8 cellular contexts compared by ENCODE assay signal in genomic region chr21:45145846-45146245, GRCh38.
DNase-seq lines count a peak whose midpoint lies in the region; ATAC-seq and TF ChIP-seq lines count a peak whose summit lies in the region.
"Not testable (repeated sequence)": the region's sequence is repeated elsewhere in the genome, so short reads cannot be mapped to it uniquely, and the experiment has no call there.

No MANE protein-coding gene starts in this region.

- not testable (repeated sequence) for H3K27me3 Mint-ChIP-seq in activated CD8-positive, alpha-beta memory T cell treated with anti-CD3 and anti-CD28 coated beads, Interleukin-2, amount 10 ng/mL, durations not matched to agents 7 days and 5 days; osteocyte (ENCODE audit: unreplicated experiment)

- intact Hi-C loops in cardiac septum (cut with DNase I); tibial artery (cut with DNase I; ENCODE audit: low total_unique reads): not testable (repeated sequence)

- H3K9me3 Mint-ChIP-seq in activated CD8-positive, alpha-beta memory T cell treated with anti-CD3 and anti-CD28 coated beads, Interleukin-2, amount 10 ng/mL, durations not matched to agents 7 days and 5 days (ENCODE audit: low read depth); osteocyte (ENCODE audit: unreplicated experiment): not testable (repeated sequence)

- H3K4me3 ChIP-seq in WERI-Rb-1 (ENCODE audit: low read depth, low read length); tibial artery: not testable (repeated sequence)

- H3K27ac Mint-ChIP-seq in activated CD8-positive, alpha-beta memory T cell treated with anti-CD3 and anti-CD28 coated beads, Interleukin-2, amount 10 ng/mL, durations not matched to agents 7 days and 5 days; osteocyte (ENCODE audit: unreplicated experiment): not testable (repeated sequence)

- not testable (repeated sequence) for H3K4me1 Mint-ChIP-seq in activated CD8-positive, alpha-beta memory T cell treated with anti-CD3 and anti-CD28 coated beads, Interleukin-2, amount 10 ng/mL, durations not matched to agents 7 days and 5 days
- peaks cover 40% of the 10 kb centered on the region for H3K4me1 Mint-ChIP-seq in osteocyte (ENCODE audit: unreplicated experiment)

- H3K27ac ChIP-seq in WERI-Rb-1 (peak overlapping the region; percentile 57), tibial artery (peak overlapping the region; percentile 59 to 77)

- DNase-seq in WERI-Rb-1: peak; percentile 51
- peak; percentile 27 for DNase-seq in activated CD8-positive, alpha-beta memory T cell treated with anti-CD3 and anti-CD28 coated beads, Interleukin-2, amount 10 ng/mL, durations not matched to agents 7 days and 5 days
- DNase-seq in amniotic epithelial cell (ENCODE audit: low read depth): peak; percentile 17
- peak; percentile 18 for DNase-seq in ecto neural progenitor cell (ENCODE audit: low spot score)
- DNase-seq in cardiac septum (ENCODE audit: low spot score): peak; percentile 57
- DNase-seq in islet precursor cell: peak; percentile 16
- DNase-seq in osteocyte (ENCODE audit: extremely low spot score, unreplicated experiment): peak; percentile 56
- not testable (repeated sequence) for DNase-seq in tibial artery

- TF ChIP-seq CTCF in WERI-Rb-1 (IDR thresholded peaks at IDR 0.05; ENCODE audit: low read depth, low read length); osteocyte (IDR thresholded peaks at IDR 0.05); tibial artery (IDR thresholded peaks at IDR 0.05): not testable (repeated sequence)

- not testable (repeated sequence) for H3K36me3 Mint-ChIP-seq in activated CD8-positive, alpha-beta memory T cell treated with anti-CD3 and anti-CD28 coated beads, Interleukin-2, amount 10 ng/mL, durations not matched to agents 7 days and 5 days
- H3K36me3 Mint-ChIP-seq in osteocyte (ENCODE audit: unreplicated experiment): peaks cover 29% of the 10 kb centered on the region

- not testable (repeated sequence) for H3K4me3 Mint-ChIP-seq in activated CD8-positive, alpha-beta memory T cell treated with anti-CD3 and anti-CD28 coated beads, Interleukin-2, amount 10 ng/mL, durations not matched to agents 7 days and 5 days; osteocyte (ENCODE audit: unreplicated experiment)

- CTCF ChIA-PET in activated CD8-positive, alpha-beta memory T cell treated with anti-CD3 and anti-CD28 coated beads, Interleukin-2, amount 10 ng/mL, durations not matched to agents 7 days and 5 days (lab: Charles Lee): interaction anchor here (4.5 kb wide), 1 partner anchor 9 kb away, joined by 23 read pairs; no protein-coding TSS in a partner anchor

- ATAC-seq in activated CD8-positive, alpha-beta memory T cell treated with anti-CD3 and anti-CD28 coated beads, Interleukin-2, amount 10 ng/mL, durations not matched to agents 7 days and 5 days: not testable (repeated sequence)

- H3K36me3 ChIP-seq in WERI-Rb-1 (peaks cover 28% of the 10 kb centered on the region), tibial artery (peaks cover 26 to 50% (median 30%) of the 10 kb centered on the region in 3 donors)

- not testable (repeated sequence) for H3K27me3 ChIP-seq in WERI-Rb-1 (ENCODE audit: insufficient read depth, low read depth, severe bottlenecking); tibial artery

- H3K9me3 ChIP-seq in WERI-Rb-1 (ENCODE audit: severe bottlenecking); tibial artery: not testable (repeated sequence)

- peaks cover 0 to 86% (median 40%) of the 10 kb centered on the region in 4 donors for H3K4me1 ChIP-seq in tibial artery
